Comparison of ENCODE assay signal across 9 cellular contexts in the genomic region with DNA sequence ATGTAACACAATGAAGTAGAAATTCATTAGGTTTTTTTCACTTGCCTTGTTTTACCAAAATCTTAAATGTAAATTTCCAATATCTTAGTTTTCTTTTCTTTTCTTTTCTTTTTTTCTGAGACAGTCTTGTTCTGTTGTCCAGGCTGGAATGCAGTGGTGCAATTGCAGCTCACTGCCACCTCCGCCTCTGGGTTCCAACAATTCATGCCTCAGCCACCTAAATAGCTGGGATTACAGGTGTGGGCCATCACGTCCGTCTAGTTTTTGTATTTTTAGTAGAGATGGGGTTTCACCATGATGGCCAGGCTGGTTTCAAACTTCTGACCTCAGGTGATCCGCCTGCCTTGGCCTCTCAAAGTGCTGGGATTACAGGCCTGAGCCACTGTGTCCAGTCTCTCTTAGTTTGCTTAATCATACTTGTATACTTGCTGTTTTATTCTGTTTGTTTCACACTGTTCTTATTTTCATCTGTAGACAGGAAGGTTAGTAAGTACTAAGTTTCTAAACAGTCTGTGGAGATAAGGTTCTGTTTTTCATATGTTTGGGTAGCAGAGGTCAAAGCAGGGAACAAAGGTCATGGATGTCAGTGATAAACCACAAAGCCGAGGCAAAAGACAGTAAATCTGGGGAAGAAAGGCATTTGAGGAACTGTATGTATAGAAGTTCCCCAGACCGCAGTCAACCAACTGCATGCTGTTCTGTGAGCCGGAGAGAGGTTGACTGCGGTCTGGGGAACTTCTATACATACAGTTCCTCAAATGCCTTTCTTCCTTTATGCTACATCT.
A peak's percentile ranks its signal among the peaks of the same experiment; 100 is the strongest.
DNase-seq lines count a peak whose midpoint lies in the region; ATAC-seq, FAIRE-seq and TF ChIP-seq lines count a peak whose summit lies in the region.
"Had no signal": no experiment of that assay in that cellular context is flagged by ENCODE, and none has a peak within 500 bp of the region (broad histone marks: within the 10 kb centered on the region; RNA-seq: fewer than 3 reads in every experiment).

No MANE protein-coding gene starts in this region.

- H3K9me3 ChIP-seq in BE2C: no peaks in the 10 kb centered on the region

- H3K27me3 ChIP-seq in BE2C: no peaks in the 10 kb centered on the region

- H3K4me1 Mint-ChIP-seq in mesothelial cell of epicardium: peaks cover 32% of the 10 kb centered on the region

- peak; percentile 79 for FAIRE-seq in GM18507 (lab: Jason Lieb, UNC)

- no peak overlapping the region for H3K4me3 Mint-ChIP-seq in mesothelial cell of epicardium

- H3K27me3 Mint-ChIP-seq in mesothelial cell of epicardium (ENCODE audit: low read depth): no peaks in the 10 kb centered on the region

- ATAC-seq in HG02642 (IDR thresholded peaks at IDR 0.05; ENCODE audit: poor library complexity, unreplicated experiment): peak; percentile 65
- ATAC-seq: sciatic nerve had no signal

- TF ChIP-seq CTCF in mesothelial cell of epicardium (IDR thresholded peaks at IDR 0.05; ENCODE audit: unreplicated experiment): no peak
- TF ChIP-seq CTCF in BE2C (IDR thresholded peaks at IDR 0.05; ENCODE audit: low read depth, low read length): no peak

- no peaks in the 10 kb centered on the region; the same call in 1 of the 2 replicates for H3K4me1 ChIP-seq in BE2C

- no peak overlapping the region for H3K4me3 ChIP-seq in BE2C (ENCODE audit: low read depth, low read length)

- peak overlapping the region; percentile 7 for H3K27ac Mint-ChIP-seq in mesothelial cell of epicardium

- peaks cover 6% of the 10 kb centered on the region for H3K36me3 ChIP-seq in BE2C

- DNase-seq in GM18507 (ENCODE audit: extremely low spot score, insufficient read length, low read depth): no peak
- peak; percentile 81 for DNase-seq in NOMO-1 treated with dmso at 0.1 percent for 144 hours (lab: John Stamatoyannopoulos, UW; ENCODE audit: unreplicated experiment)
- DNase-seq in mesothelial cell of epicardium (ENCODE audit: low spot score in 2 of 2, unreplicated experiment in 2 of 2): no peak
- no peak for DNase-seq in GM19240 (ENCODE audit: insufficient read length, low spot score)
- DNase-seq in NCI-H2171 treated with DMSO at 0.1 percent for 48 hours (lab: John Stamatoyannopoulos, UW): no peak
- no peak for DNase-seq in BE2C
- no peak for DNase-seq in activated T-cell treated with anti-CD3 and anti-CD28 coated beads, Interleukin-2, amount 50 U/mL, for 48 hours

- H3K9me3 Mint-ChIP-seq in mesothelial cell of epicardium: no peaks in the 10 kb centered on the region

- H3K36me3 Mint-ChIP-seq in mesothelial cell of epicardium: peaks cover 42% of the 10 kb centered on the region
